27 cellular contexts compared by ENCODE assay signal in the genomic region with DNA sequence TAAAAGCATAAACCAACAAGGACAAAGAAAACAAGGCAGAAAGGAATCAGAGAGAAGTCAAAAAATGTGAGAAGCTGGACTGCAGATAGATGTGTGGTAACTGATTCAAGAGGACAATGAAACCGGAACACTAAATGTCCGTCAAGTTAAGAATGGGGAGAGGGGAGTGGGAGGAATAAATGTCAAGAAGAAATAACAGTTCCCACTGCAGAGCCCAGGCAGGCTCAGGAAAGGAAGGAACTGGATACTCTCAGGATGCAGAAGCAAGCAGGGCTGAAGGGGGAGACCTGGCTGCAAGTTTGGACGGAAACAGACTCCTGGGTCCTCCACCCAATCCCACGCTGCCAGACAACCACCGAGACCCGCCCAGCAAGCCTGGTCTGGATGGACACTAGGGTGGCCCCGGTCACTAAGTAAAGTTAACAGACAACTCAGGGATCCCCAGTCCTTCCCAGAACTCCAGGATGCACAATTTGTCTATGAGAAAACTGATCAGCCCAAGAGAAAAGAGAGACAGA.
"Had no signal": no experiment of that assay in that cellular context is flagged by ENCODE, and none has a peak within 500 bp of the region (broad histone marks: within the 10 kb centered on the region; RNA-seq: fewer than 3 reads in every experiment).

No MANE protein-coding gene starts in this region.

- H3K9me3 ChIP-seq: heart right ventricle, left lung, psoas muscle, sigmoid colon, suprapubic skin, tibial artery had no signal

- H3K4me1 ChIP-seq: foreskin keratinocyte, parathyroid adenoma had no signal

- H3K4me3 Mint-ChIP-seq: activated naive CD8-positive, alpha-beta T cell; activated T-cell treated with anti-CD3 and anti-CD28 coated beads, Interleukin-2, amount 50 U/mL, for 4 hours; central memory CD8-positive, alpha-beta T cell; stimulated activated memory B cell treated with anti-CD40 and anti-IgM and Interleukin-4, amounts not matched to agents 10 μg/mL and 1 μg/mL and 100 μg/mL, for 72 hours; T-helper 2 cell treated with Interferon-gamma antibody and Interleukin-4, amounts not matched to agents 5 μg/mL and 100 μg/mL, for 36 hours had no signal

- H3K4me3 ChIP-seq: heart right ventricle, left lung, lung, psoas muscle, sigmoid colon, suprapubic skin, tibial artery had no signal

- H3K27me3 Mint-ChIP-seq: activated naive CD8-positive, alpha-beta T cell; central memory CD8-positive, alpha-beta T cell; stimulated activated memory B cell treated with anti-CD40 and anti-IgM and Interleukin-4, amounts not matched to agents 10 μg/mL and 1 μg/mL and 100 μg/mL, for 72 hours had no signal

- DNase-seq: activated CD4-positive, alpha-beta T cell treated with anti-CD3 and anti-CD28 coated beads for 4 hours; activated CD4-positive, alpha-beta T cell treated with anti-CD3 and anti-CD28 coated beads, Interleukin-2, amount 50 U/mL, for 48 hours; activated CD4-positive, CD25-positive, alpha-beta regulatory T cell; activated CD8-positive, alpha-beta memory T cell treated with anti-CD3 and anti-CD28 coated beads, Interleukin-2, amount 50 U/mL, for 48 hours; activated T-cell treated with anti-CD3 and anti-CD28 coated beads, Interleukin-2, amount 50 U/mL, for 4 hours; anterior cingulate cortex; dermis blood vessel endothelial cell; effector CD8-positive, alpha-beta T cell; foreskin keratinocyte; heart right ventricle; left lung; occipital lobe; psoas muscle; sigmoid colon; small intestine; stimulated activated CD4-positive, alpha-beta T cell treated with anti-CD3 and anti-CD28 coated beads, Interleukin-4, amount 100 ng/mL, for 24 hours; T-helper 1 cell; tibial artery had no signal

- H3K9me3 Mint-ChIP-seq: activated T-cell treated with anti-CD3 and anti-CD28 coated beads, Interleukin-2, amount 50 U/mL, for 4 hours; activated T-helper 2 cell treated with anti-CD3 and anti-CD28 coated beads, Interferon-gamma antibody, Interleukin-2, Interleukin-4, amounts not matched to agents 10 μg/mL and 5 μg/mL and 100 μg/mL, durations not matched to agents 14 hours and 24 hours and 36 hours; central memory CD8-positive, alpha-beta T cell; stimulated activated memory B cell treated with anti-CD40 and anti-IgM and Interleukin-4, amounts not matched to agents 10 μg/mL and 1 μg/mL and 100 μg/mL, for 72 hours; T-helper 2 cell treated with Interferon-gamma antibody and Interleukin-4, amounts not matched to agents 5 μg/mL and 100 μg/mL, for 36 hours had no signal

- ATAC-seq: activated T-cell treated with anti-CD3 and anti-CD28 coated beads, Interleukin-2, amount 50 U/mL, for 4 hours; esophagus mucosa; foreskin keratinocyte; left lung; psoas muscle; stimulated activated memory B cell treated with anti-CD40 and anti-IgM and Interleukin-4, amounts not matched to agents 10 μg/mL and 1 μg/mL and 100 μg/mL, for 72 hours had no signal
